8 cellular contexts compared by ENCODE assay signal in genomic region chr16:67926181-67926742, GRCh38. TPM values are rescaled to one million over a fixed set of nuclear protein-coding genes. Genes with fewer than 3 reads are reported as not detected.
A peak's percentile ranks its signal among the peaks of the same experiment; 100 is the strongest.
DNase-seq lines count a peak whose midpoint lies in the region; ATAC-seq and TF ChIP-seq lines count a peak whose summit lies in the region.

No MANE protein-coding gene starts in this region.

- no peaks in the 10 kb centered on the region for H3K36me3 Mint-ChIP-seq in activated naive CD8-positive, alpha-beta T cell
- peaks cover 2% of the 10 kb centered on the region for H3K36me3 Mint-ChIP-seq in activated naive CD8-positive, alpha-beta T cell treated with anti-CD3 and anti-CD28 coated beads, Interleukin-2, amount 50 U/mL, for 24 hours (ENCODE audit: low read depth)
- peaks cover 2% of the 10 kb centered on the region for H3K36me3 Mint-ChIP-seq in mesothelial cell of epicardium

- no peaks in the 10 kb centered on the region for H3K27me3 ChIP-seq in tibial artery

- H3K4me3 ChIP-seq in tibial artery: peak overlapping the region; percentile 0 to 30

- no peaks in the 10 kb centered on the region for H3K9me3 Mint-ChIP-seq in activated naive CD8-positive, alpha-beta T cell (ENCODE audit: low read depth)
- no peaks in the 10 kb centered on the region for H3K9me3 Mint-ChIP-seq in activated naive CD8-positive, alpha-beta T cell treated with anti-CD3 and anti-CD28 coated beads, Interleukin-2, amount 50 U/mL, for 24 hours
- no peaks in the 10 kb centered on the region for H3K9me3 Mint-ChIP-seq in mesothelial cell of epicardium

- no peak overlapping the region for H3K4me3 Mint-ChIP-seq in activated naive CD8-positive, alpha-beta T cell
- H3K4me3 Mint-ChIP-seq in activated naive CD8-positive, alpha-beta T cell treated with anti-CD3 and anti-CD28 coated beads, Interleukin-2, amount 50 U/mL, for 24 hours: no peak overlapping the region
- no peak overlapping the region for H3K4me3 Mint-ChIP-seq in mesothelial cell of epicardium

- TF ChIP-seq CTCF in tibial artery (IDR thresholded peaks at IDR 0.05) (peak; percentile 29 to 47), mesothelial cell of epicardium (IDR thresholded peaks at IDR 0.05; ENCODE audit: unreplicated experiment) (no peak)

- H3K27ac Mint-ChIP-seq in activated naive CD8-positive, alpha-beta T cell: peak overlapping the region; percentile 10
- H3K27ac Mint-ChIP-seq in activated naive CD8-positive, alpha-beta T cell treated with anti-CD3 and anti-CD28 coated beads, Interleukin-2, amount 50 U/mL, for 24 hours: no peak overlapping the region
- no peak overlapping the region for H3K27ac Mint-ChIP-seq in mesothelial cell of epicardium

- intact Hi-C loops in tibial artery (cut with DNase I; ENCODE audit: low total_unique reads): loop anchor here (5.0 to 10.0 kb wide), 3 partner anchors 94 to 251 kb away; no protein-coding TSS in a partner anchor

- peaks cover 6 to 48% (median 29%) of the 10 kb centered on the region in 3 donors for H3K36me3 ChIP-seq in tibial artery

- no peak for ATAC-seq in activated naive CD8-positive, alpha-beta T cell treated with anti-CD3 and anti-CD28 coated beads, Interleukin-2, amount 50 U/mL, for 24 hours

- no peaks in the 10 kb centered on the region for H3K27me3 Mint-ChIP-seq in activated naive CD8-positive, alpha-beta T cell
- no peaks in the 10 kb centered on the region for H3K27me3 Mint-ChIP-seq in activated naive CD8-positive, alpha-beta T cell treated with anti-CD3 and anti-CD28 coated beads, Interleukin-2, amount 50 U/mL, for 24 hours
- H3K27me3 Mint-ChIP-seq in mesothelial cell of epicardium (ENCODE audit: low read depth): no peaks in the 10 kb centered on the region

- H3K4me1 Mint-ChIP-seq in activated naive CD8-positive, alpha-beta T cell (ENCODE audit: low read depth): peaks cover 8% of the 10 kb centered on the region
- H3K4me1 Mint-ChIP-seq in activated naive CD8-positive, alpha-beta T cell treated with anti-CD3 and anti-CD28 coated beads, Interleukin-2, amount 50 U/mL, for 24 hours: peaks cover 17% of the 10 kb centered on the region
- no peaks in the 10 kb centered on the region for H3K4me1 Mint-ChIP-seq in mesothelial cell of epicardium

- peaks cover 0 to 44% (median 24%) of the 10 kb centered on the region in 4 donors for H3K4me1 ChIP-seq in tibial artery

- H3K9me3 ChIP-seq in tibial artery: no peaks in the 10 kb centered on the region

- no peak for DNase-seq in activated naive CD8-positive, alpha-beta T cell treated with anti-CD3 and anti-CD28 coated beads, Interleukin-2, amount 50 U/mL, for 24 hours
- DNase-seq in SHP77 (lab: John Stamatoyannopoulos, UW) (peak; percentile 57 to 73), globus pallidus (ENCODE audit: low spot score) (peak; percentile 65), tibial artery (peak; percentile 69 to 86), T-helper 2 cell (no peak), activated gamma-delta T cell (lab: John Stamatoyannopoulos, UW) (no peak), mesothelial cell of epicardium (ENCODE audit: low spot score in 2 of 2, unreplicated experiment in 2 of 2) (no peak)

- peak overlapping the region; percentile 70 to 80 for H3K27ac ChIP-seq in tibial artery

RNA-seq across cellular contexts. Expression of gene CTRL, which starts 5.4 kb away (rescaled TPM):
- total RNA-seq in mesothelial cell of epicardium: 1.00 to 1.5 TPM (median 1.4 TPM) in 3 replicates

RNA-seq across cellular contexts. Expression of gene PSMB10, which starts 10.4 kb away (rescaled TPM):
- 14.0 to 17.2 TPM (median 16.7 TPM) in 3 replicates for total RNA-seq in mesothelial cell of epicardium

RNA-seq across cellular contexts. Expression of gene LCAT, which starts 17.7 kb away (rescaled TPM):
- total RNA-seq in mesothelial cell of epicardium: 68.5 to 73.8 TPM (median 68.8 TPM) in 3 replicates

RNA-seq across cellular contexts. Expression of gene PSKH1, which starts 33.2 kb away (rescaled TPM):
- 41.5 to 44.5 TPM (median 43.3 TPM) in 3 replicates for total RNA-seq in mesothelial cell of epicardium

RNA-seq across cellular contexts. Expression of gene NRN1L, which starts 41.6 kb away (rescaled TPM):
- total RNA-seq in mesothelial cell of epicardium: 0.66 to 0.99 TPM in 2 of 3 replicates, not detected in the other

Comparison
In these comparisons a context has a peak if more than half of its experiments do, and no peak if none do; other contexts are left out.
1. DNase-seq: peak in SHP77 (2 of 2), globus pallidus (single experiment) and tibial artery (2 of 2); none in activated naive CD8-positive, alpha-beta T cell treated with anti-CD3 and anti-CD28 coated beads, Interleukin-2, amount 50 U/mL, for 24 hours (single experiment), T-helper 2 cell (0 of 5), activated gamma-delta T cell (single experiment) and mesothelial cell of epicardium (0 of 2).